1 cellular context compared by ENCODE assay signal in the genomic region with DNA sequence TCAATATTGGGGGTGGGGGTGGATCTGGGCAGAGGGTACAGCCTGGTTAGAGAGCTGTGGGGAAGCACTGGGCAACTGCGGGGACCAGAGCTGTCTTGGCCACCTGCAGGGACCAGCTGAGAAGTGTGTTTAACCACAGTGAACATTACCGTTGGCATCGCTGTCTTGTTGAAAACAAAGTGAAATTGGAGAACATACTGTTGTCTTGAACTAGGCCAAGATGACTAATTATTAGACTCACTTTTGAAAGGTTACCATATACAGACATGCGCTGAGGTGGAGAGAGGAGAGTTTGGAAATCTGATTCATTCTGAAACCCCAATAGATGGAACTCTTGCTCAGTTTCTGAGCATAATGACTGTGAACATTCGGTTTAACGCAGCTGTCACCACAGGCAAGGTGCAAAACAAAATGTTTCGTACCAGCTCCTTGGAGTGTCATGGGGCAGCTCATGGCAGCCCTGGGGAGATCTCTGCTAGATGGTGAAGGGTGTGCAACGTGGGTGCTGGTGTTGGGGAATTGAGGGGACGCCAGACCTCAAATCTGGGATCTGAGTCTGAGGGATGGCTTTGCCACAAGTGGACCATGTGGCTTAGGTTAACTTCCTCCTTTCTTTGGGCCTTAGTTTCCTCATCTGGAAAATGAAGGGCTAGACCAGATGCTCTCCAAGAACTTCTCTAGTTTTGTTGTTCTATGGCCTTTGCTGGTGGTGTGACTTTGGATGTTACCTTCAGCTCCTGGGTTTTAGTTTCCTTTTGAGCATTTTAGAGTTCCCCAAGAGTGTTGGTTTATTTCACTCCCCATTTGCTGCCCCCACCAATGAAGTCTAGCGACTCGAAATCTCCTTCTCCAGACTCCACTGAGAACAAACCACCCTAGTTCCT.
TF ChIP-seq lines count a peak whose summit lies in the region.

No MANE protein-coding gene starts in this region.

TF ChIP-seq in HepG2, 621 proteins besides CTCF, POLR2A, EP300 and RAD21 (continued from another document):
- TF ChIP-seq, protein P1, sequence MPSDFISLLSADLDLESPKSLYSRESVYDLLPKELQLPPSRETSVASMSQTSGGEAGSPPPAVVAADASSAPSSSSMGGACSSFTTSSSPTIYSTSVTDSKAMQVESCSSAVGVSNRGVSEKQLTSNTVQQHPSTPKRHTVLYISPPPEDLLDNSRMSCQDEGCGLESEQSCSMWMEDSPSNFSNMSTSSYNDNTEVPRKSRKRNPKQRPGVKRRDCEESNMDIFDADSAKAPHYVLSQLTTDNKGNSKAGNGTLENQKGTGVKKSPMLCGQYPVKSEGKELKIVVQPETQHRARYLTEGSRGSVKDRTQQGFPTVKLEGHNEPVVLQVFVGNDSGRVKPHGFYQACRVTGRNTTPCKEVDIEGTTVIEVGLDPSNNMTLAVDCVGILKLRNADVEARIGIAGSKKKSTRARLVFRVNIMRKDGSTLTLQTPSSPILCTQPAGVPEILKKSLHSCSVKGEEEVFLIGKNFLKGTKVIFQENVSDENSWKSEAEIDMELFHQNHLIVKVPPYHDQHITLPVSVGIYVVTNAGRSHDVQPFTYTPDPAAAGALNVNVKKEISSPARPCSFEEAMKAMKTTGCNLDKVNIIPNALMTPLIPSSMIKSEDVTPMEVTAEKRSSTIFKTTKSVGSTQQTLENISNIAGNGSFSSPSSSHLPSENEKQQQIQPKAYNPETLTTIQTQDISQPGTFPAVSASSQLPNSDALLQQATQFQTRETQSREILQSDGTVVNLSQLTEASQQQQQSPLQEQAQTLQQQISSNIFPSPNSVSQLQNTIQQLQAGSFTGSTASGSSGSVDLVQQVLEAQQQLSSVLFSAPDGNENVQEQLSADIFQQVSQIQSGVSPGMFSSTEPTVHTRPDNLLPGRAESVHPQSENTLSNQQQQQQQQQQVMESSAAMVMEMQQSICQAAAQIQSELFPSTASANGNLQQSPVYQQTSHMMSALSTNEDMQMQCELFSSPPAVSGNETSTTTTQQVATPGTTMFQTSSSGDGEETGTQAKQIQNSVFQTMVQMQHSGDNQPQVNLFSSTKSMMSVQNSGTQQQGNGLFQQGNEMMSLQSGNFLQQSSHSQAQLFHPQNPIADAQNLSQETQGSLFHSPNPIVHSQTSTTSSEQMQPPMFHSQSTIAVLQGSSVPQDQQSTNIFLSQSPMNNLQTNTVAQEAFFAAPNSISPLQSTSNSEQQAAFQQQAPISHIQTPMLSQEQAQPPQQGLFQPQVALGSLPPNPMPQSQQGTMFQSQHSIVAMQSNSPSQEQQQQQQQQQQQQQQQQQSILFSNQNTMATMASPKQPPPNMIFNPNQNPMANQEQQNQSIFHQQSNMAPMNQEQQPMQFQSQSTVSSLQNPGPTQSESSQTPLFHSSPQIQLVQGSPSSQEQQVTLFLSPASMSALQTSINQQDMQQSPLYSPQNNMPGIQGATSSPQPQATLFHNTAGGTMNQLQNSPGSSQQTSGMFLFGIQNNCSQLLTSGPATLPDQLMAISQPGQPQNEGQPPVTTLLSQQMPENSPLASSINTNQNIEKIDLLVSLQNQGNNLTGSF (CRISPR knock-in tag; IDR thresholded peaks at IDR 0.05) = no peak
- no peak for TF ChIP-seq ZC3H4 (CRISPR knock-in tag; IDR thresholded peaks at IDR 0.05; ENCODE audit: borderline replicate concordance)
- no peak for TF ChIP-seq JUND (CRISPR knock-in tag; IDR thresholded peaks at IDR 0.05)
- no peak for TF ChIP-seq TMF1 (CRISPR knock-in tag; IDR thresholded peaks at IDR 0.05; ENCODE audit: low read depth)
- TF ChIP-seq FOXA3 (CRISPR knock-in tag; IDR thresholded peaks at IDR 0.05) = no peak
- no peak for TF ChIP-seq KDM1A (CRISPR knock-in tag; IDR thresholded peaks at IDR 0.05)
- TF ChIP-seq, protein P2, sequence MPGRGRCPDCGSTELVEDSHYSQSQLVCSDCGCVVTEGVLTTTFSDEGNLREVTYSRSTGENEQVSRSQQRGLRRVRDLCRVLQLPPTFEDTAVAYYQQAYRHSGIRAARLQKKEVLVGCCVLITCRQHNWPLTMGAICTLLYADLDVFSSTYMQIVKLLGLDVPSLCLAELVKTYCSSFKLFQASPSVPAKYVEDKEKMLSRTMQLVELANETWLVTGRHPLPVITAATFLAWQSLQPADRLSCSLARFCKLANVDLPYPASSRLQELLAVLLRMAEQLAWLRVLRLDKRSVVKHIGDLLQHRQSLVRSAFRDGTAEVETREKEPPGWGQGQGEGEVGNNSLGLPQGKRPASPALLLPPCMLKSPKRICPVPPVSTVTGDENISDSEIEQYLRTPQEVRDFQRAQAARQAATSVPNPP (CRISPR knock-in tag; IDR thresholded peaks at IDR 0.05) = no peak
- no peak for TF ChIP-seq RERE (CRISPR knock-in tag; IDR thresholded peaks at IDR 0.05; ENCODE audit: low read depth)
- no peak for TF ChIP-seq ZC3H13 (CRISPR knock-in tag; IDR thresholded peaks at IDR 0.05)
- TF ChIP-seq TSC22D2 (CRISPR knock-in tag; IDR thresholded peaks at IDR 0.05; ENCODE audit: borderline replicate concordance) = no peak
- no peak for TF ChIP-seq ZNF816 (CRISPR knock-in tag; IDR thresholded peaks at IDR 0.05; ENCODE audit: borderline replicate concordance)
- no peak for TF ChIP-seq RARA (CRISPR knock-in tag; IDR thresholded peaks at IDR 0.05)
- no peak for TF ChIP-seq ZZZ3 (CRISPR knock-in tag; IDR thresholded peaks at IDR 0.05; ENCODE audit: borderline replicate concordance)
